2 cellular contexts compared by ENCODE assay signal in the genomic region with DNA sequence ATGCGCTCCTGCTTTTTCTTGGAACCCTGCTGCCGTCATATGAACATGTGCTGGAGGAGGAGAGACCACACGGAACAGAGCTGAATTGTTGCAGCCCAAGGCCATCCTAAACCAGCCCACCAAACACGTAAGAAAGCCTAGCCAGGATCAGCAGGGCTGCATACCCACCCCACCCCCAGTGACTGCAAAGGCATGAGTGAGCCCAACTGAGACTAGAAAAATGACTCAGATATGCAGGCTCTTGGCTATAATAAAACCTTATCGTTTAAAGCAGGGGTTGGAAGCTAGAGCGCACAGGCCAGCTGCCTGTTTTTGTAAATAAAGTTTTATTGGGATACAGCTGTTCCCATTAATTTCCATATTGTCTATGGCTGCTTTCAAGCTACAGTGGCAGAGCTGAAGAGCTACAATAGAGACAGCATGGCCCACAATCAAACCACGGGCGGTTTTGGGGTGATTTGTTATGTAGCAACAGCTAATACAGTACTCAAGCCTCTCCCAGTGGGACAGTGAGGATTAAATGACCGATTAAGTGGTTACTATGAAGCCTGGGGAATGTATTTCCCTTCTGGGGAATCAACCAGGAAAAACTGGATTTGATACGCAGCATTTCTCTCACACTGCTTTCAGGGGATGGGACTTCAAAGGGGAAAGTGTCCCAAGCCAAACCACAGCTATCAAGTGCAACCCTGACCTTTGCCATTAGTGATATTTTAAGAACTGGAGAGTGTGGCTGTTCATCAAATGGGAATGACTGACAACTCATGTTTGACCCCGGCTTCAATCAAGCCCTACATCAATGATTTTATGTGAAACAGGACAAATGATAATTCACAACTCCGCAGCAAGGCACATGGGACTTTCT.
TF ChIP-seq lines count a peak whose summit lies in the region.

No MANE protein-coding gene starts in this region.

TF ChIP-seq in HepG2, 621 proteins besides CTCF, POLR2A, EP300 and RAD21 (continued from another document and continues in another):
- TF ChIP-seq ZNF776 (CRISPR knock-in tag; IDR thresholded peaks at IDR 0.05) (no peak), RARA (CRISPR knock-in tag; IDR thresholded peaks at IDR 0.05) (peak; percentile 78), HNF4G (IDR thresholded peaks at IDR 0.05; ENCODE audit: borderline replicate concordance, low read depth, low read length) (0 out of 2 replicates have a peak, but pooled peaks have one; percentile 14), HNF4G (CRISPR knock-in tag; IDR thresholded peaks at IDR 0.05; ENCODE audit: borderline replicate concordance, low read depth) (no peak), ERF (CRISPR knock-in tag; IDR thresholded peaks at IDR 0.05) (peak; percentile 35; the same call in 1 of the 2 replicates), HDAC2 (CRISPR knock-in tag; IDR thresholded peaks at IDR 0.05) (peak; percentile 78), ZNF441 (CRISPR knock-in tag; IDR thresholded peaks at IDR 0.05; ENCODE audit: borderline replicate concordance) (0 out of 2 replicates have a peak, but pooled peaks have one; percentile 16), KAT8 (CRISPR knock-in tag; IDR thresholded peaks at IDR 0.05) (no peak), RXRB (CRISPR knock-in tag; IDR thresholded peaks at IDR 0.05; ENCODE audit: borderline replicate concordance) (peak; percentile 66), KDM2A (CRISPR knock-in tag; IDR thresholded peaks at IDR 0.05; ENCODE audit: borderline replicate concordance, low read depth) (0 out of 2 replicates have a peak, but pooled peaks have one; percentile 18), SNAPC2 (CRISPR knock-in tag; IDR thresholded peaks at IDR 0.05) (0 out of 2 replicates have a peak, but pooled peaks have one; percentile 27), ZSCAN22 (CRISPR knock-in tag; IDR thresholded peaks at IDR 0.05) (no peak), ZFP90 (CRISPR knock-in tag; IDR thresholded peaks at IDR 0.05; ENCODE audit: borderline replicate concordance) (0 out of 2 replicates have a peak, but pooled peaks have one; percentile 40), PHF21A (CRISPR knock-in tag; IDR thresholded peaks at IDR 0.05) (peak; percentile 70), RXRA (CRISPR knock-in tag; IDR thresholded peaks at IDR 0.05) (peak; percentile 58; the same call in 1 of the 2 replicates), TAF1 (CRISPR knock-in tag; IDR thresholded peaks at IDR 0.05) (0 out of 2 replicates have a peak, but pooled peaks have one; percentile 34), ZNF205 (CRISPR knock-in tag; IDR thresholded peaks at IDR 0.05) (0 out of 2 replicates have a peak, but pooled peaks have one; percentile 16), HOXD1 (CRISPR knock-in tag; IDR thresholded peaks at IDR 0.05) (no peak), SAP130 (CRISPR knock-in tag; IDR thresholded peaks at IDR 0.05; ENCODE audit: low read depth) (peak; percentile 76), SMARCC2 (IDR thresholded peaks at IDR 0.05) (no peak), ZNF33A (CRISPR knock-in tag; IDR thresholded peaks at IDR 0.05; ENCODE audit: borderline replicate concordance) (no peak), TBL1XR1 (IDR thresholded peaks at IDR 0.05; ENCODE audit: borderline replicate concordance, low read length, partially characterized antibody) (no peak), THAP11 (CRISPR knock-in tag; IDR thresholded peaks at IDR 0.05) (no peak)
- TF ChIP-seq, protein P1, sequence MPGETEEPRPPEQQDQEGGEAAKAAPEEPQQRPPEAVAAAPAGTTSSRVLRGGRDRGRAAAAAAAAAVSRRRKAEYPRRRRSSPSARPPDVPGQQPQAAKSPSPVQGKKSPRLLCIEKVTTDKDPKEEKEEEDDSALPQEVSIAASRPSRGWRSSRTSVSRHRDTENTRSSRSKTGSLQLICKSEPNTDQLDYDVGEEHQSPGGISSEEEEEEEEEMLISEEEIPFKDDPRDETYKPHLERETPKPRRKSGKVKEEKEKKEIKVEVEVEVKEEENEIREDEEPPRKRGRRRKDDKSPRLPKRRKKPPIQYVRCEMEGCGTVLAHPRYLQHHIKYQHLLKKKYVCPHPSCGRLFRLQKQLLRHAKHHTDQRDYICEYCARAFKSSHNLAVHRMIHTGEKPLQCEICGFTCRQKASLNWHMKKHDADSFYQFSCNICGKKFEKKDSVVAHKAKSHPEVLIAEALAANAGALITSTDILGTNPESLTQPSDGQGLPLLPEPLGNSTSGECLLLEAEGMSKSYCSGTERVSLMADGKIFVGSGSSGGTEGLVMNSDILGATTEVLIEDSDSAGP (CRISPR knock-in tag; IDR thresholded peaks at IDR 0.05; ENCODE audit: borderline replicate concordance), result peak; percentile 29; the same call in 1 of the 2 replicates
- TF ChIP-seq, protein P2, sequence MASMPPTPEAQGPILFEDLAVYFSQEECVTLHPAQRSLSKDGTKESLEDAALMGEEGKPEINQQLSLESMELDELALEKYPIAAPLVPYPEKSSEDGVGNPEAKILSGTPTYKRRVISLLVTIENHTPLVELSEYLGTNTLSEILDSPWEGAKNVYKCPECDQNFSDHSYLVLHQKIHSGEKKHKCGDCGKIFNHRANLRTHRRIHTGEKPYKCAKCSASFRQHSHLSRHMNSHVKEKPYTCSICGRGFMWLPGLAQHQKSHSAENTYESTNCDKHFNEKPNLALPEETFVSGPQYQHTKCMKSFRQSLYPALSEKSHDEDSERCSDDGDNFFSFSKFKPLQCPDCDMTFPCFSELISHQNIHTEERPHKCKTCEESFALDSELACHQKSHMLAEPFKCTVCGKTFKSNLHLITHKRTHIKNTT (CRISPR knock-in tag; IDR thresholded peaks at IDR 0.05), result no peak
- TF ChIP-seq, protein P3, sequence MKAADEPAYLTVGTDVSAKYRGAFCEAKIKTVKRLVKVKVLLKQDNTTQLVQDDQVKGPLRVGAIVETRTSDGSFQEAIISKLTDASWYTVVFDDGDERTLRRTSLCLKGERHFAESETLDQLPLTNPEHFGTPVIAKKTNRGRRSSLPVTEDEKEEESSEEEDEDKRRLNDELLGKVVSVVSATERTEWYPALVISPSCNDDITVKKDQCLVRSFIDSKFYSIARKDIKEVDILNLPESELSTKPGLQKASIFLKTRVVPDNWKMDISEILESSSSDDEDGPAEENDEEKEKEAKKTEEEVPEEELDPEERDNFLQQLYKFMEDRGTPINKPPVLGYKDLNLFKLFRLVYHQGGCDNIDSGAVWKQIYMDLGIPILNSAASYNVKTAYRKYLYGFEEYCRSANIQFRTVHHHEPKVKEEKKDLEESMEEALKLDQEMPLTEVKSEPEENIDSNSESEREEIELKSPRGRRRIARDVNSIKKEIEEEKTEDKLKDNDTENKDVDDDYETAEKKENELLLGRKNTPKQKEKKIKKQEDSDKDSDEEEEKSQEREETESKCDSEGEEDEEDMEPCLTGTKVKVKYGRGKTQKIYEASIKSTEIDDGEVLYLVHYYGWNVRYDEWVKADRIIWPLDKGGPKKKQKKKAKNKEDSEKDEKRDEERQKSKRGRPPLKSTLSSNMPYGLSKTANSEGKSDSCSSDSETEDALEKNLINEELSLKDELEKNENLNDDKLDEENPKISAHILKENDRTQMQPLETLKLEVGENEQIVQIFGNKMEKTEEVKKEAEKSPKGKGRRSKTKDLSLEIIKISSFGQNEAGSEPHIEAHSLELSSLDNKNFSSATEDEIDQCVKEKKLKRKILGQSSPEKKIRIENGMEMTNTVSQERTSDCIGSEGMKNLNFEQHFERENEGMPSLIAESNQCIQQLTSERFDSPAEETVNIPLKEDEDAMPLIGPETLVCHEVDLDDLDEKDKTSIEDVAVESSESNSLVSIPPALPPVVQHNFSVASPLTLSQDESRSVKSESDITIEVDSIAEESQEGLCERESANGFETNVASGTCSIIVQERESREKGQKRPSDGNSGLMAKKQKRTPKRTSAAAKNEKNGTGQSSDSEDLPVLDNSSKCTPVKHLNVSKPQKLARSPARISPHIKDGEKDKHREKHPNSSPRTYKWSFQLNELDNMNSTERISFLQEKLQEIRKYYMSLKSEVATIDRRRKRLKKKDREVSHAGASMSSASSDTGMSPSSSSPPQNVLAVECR (CRISPR knock-in tag; IDR thresholded peaks at IDR 0.05; ENCODE audit: borderline replicate concordance), result peak; percentile 13; the same call in 1 of the 2 replicates

TF ChIP-seq in K562, 482 proteins besides CTCF, POLR2A, EP300 and RAD21 (continued from another document and continues in another):
- no peak for TF ChIP-seq ZNF717 (CRISPR knock-in tag; IDR thresholded peaks at IDR 0.05)
- TF ChIP-seq, protein P4, sequence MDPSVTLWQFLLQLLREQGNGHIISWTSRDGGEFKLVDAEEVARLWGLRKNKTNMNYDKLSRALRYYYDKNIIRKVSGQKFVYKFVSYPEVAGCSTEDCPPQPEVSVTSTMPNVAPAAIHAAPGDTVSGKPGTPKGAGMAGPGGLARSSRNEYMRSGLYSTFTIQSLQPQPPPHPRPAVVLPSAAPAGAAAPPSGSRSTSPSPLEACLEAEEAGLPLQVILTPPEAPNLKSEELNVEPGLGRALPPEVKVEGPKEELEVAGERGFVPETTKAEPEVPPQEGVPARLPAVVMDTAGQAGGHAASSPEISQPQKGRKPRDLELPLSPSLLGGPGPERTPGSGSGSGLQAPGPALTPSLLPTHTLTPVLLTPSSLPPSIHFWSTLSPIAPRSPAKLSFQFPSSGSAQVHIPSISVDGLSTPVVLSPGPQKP (CRISPR knock-in tag; IDR thresholded peaks at IDR 0.05), result no peak
- 0 out of 2 replicates have a peak, but pooled peaks have one; percentile 10 for TF ChIP-seq ZNF134 (CRISPR knock-in tag; conservative IDR thresholded peaks at IDR 0.05)
- 0 out of 2 replicates have a peak, but pooled peaks have one; percentile 14 for TF ChIP-seq MYC (IDR thresholded peaks at IDR 0.05; ENCODE audit: low read depth, low read length)
- TF ChIP-seq MYC (CRISPR knock-in tag; IDR thresholded peaks at IDR 0.05; ENCODE audit: borderline replicate concordance, low read depth), result no peak
- no peak for TF ChIP-seq PHF8 (IDR thresholded peaks at IDR 0.05; ENCODE audit: borderline replicate concordance, low read length)
- TF ChIP-seq DPF2 (IDR thresholded peaks at IDR 0.05), result peak; percentile 79
- no peak for TF ChIP-seq PCBP2 (IDR thresholded peaks at IDR 0.05; ENCODE audit: low read depth, low read length, poor library complexity, severe bottlenecking)
- no peak for TF ChIP-seq DMBX1 (CRISPR knock-in tag; IDR thresholded peaks at IDR 0.05; ENCODE audit: borderline replicate concordance)
- TF ChIP-seq, protein P5, sequence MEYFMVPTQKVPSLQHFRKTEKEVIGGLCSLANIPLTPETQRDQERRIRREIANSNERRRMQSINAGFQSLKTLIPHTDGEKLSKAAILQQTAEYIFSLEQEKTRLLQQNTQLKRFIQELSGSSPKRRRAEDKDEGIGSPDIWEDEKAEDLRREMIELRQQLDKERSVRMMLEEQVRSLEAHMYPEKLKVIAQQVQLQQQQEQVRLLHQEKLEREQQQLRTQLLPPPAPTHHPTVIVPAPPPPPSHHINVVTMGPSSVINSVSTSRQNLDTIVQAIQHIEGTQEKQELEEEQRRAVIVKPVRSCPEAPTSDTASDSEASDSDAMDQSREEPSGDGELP (CRISPR knock-in tag; IDR thresholded peaks at IDR 0.05; ENCODE audit: borderline replicate concordance), result peak; percentile 78
- TF ChIP-seq, protein P6, sequence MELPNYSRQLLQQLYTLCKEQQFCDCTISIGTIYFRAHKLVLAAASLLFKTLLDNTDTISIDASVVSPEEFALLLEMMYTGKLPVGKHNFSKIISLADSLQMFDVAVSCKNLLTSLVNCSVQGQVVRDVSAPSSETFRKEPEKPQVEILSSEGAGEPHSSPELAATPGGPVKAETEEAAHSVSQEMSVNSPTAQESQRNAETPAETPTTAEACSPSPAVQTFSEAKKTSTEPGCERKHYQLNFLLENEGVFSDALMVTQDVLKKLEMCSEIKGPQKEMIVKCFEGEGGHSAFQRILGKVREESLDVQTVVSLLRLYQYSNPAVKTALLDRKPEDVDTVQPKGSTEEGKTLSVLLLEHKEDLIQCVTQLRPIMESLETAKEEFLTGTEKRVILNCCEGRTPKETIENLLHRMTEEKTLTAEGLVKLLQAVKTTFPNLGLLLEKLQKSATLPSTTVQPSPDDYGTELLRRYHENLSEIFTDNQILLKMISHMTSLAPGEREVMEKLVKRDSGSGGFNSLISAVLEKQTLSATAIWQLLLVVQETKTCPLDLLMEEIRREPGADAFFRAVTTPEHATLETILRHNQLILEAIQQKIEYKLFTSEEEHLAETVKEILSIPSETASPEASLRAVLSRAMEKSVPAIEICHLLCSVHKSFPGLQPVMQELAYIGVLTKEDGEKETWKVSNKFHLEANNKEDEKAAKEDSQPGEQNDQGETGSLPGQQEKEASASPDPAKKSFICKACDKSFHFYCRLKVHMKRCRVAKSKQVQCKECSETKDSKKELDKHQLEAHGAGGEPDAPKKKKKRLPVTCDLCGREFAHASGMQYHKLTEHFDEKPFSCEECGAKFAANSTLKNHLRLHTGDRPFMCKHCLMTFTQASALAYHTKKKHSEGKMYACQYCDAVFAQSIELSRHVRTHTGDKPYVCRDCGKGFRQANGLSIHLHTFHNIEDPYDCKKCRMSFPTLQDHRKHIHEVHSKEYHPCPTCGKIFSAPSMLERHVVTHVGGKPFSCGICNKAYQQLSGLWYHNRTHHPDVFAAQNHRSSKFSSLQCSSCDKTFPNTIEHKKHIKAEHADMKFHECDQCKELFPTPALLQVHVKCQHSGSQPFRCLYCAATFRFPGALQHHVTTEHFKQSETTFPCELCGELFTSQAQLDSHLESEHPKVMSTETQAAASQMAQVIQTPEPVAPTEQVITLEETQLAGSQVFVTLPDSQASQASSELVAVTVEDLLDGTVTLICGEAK (IDR thresholded peaks at IDR 0.05), result peak; percentile 99
- TF ChIP-seq, protein P6 (CRISPR knock-in tag; IDR thresholded peaks at IDR 0.05), result peak; percentile 99
- no peak for TF ChIP-seq ZNF41 (CRISPR knock-in tag; conservative IDR thresholded peaks at IDR 0.05)
- no peak for TF ChIP-seq ZNF695 (CRISPR knock-in tag; IDR thresholded peaks at IDR 0.05)
- TF ChIP-seq SRSF9 (IDR thresholded peaks at IDR 0.05; ENCODE audit: borderline replicate concordance, low read depth, low read length), result no peak
- no peak for TF ChIP-seq RBM17 (IDR thresholded peaks at IDR 0.05; ENCODE audit: borderline replicate concordance, low read depth, low read length)
- TF ChIP-seq KDM1A (IDR thresholded peaks at IDR 0.05), result no peak
- TF ChIP-seq ZNF212 (CRISPR knock-in tag; IDR thresholded peaks at IDR 0.05), result no peak
- peak; percentile 68 for TF ChIP-seq TAL1 (IDR thresholded peaks at IDR 0.05)
- TF ChIP-seq SRF (CRISPR knock-in tag; IDR thresholded peaks at IDR 0.05), result 0 out of 4 replicates have a peak, but pooled peaks of 1 of the 2 experiments have one; percentile 13
